In the genomic region with DNA sequence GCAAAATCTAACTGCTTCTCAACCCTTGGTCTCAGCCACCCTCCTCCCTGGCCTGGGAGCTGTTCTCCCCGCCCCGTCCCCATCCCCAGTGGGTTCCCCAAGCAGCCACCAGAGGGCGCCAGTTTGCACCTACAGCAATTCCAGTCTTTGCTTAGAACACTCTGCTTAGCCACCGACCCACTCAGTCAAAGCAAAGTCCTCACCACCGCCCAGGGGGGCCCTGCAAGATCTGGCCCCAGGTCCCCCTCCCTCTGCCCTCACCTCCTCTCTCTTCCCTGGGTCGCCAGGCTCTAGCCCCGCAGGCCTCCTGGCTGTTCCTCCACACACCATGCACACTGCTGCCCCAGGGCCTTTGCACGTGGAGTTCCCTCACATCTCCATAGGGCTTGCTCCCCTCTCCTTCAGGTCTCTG, we compare ENCODE assay signal across 8 cellular contexts. TPM values are rescaled to one million over a fixed set of nuclear protein-coding genes. Genes with fewer than 3 reads are reported as not detected.
DNase-seq lines count a peak whose midpoint lies in the region; ATAC-seq, FAIRE-seq and TF ChIP-seq lines count a peak whose summit lies in the region.

No MANE protein-coding gene starts in this region.

- H3K9me3 ChIP-seq in PC-3 (ENCODE audit: low read length): no peaks in the 10 kb centered on the region
- H3K9me3 ChIP-seq in pancreas: no peaks in the 10 kb centered on the region

- no peaks in the 10 kb centered on the region for H3K4me1 ChIP-seq in PC-3 (ENCODE audit: insufficient read depth, low read length)
- no peaks in the 10 kb centered on the region for H3K4me1 ChIP-seq in foreskin keratinocyte
- no peaks in the 10 kb centered on the region for H3K4me1 ChIP-seq in pancreas

- BruUV-seq in PC-3 (replicated peaks; lab: Mats Ljungman, UMichigan): no TSS peak

- no peak overlapping the region for H3K4me3 ChIP-seq in PC-3 (ENCODE audit: low read length)
- H3K4me3 ChIP-seq in pancreas: no peak overlapping the region

- peak; percentile 70 for ATAC-seq in PC-3
- peak; percentile 62 for ATAC-seq in foreskin keratinocyte
- ATAC-seq in pancreas: peak; percentile 74 to 87 (median 82)
- no peak for ATAC-seq in GM18519 (IDR thresholded peaks at IDR 0.05; ENCODE audit: low FRiP score, unreplicated experiment)

- CTCF ChIA-PET in HEK293T (lab: Yijun Ruan, JAX) (interaction anchor here (0.5 to 1.2 kb wide), 3 partner anchors 7 to 39 kb away, joined by 3 read pairs; no protein-coding TSS in a partner anchor), PC-3 (lab: Charles Lee) (no interaction called here)

- no peaks in the 10 kb centered on the region for H3F3A ChIP-seq in PC-3 (ENCODE audit: low read length, unreplicated experiment)

- H4K20me1 ChIP-seq in PC-3 (ENCODE audit: low read length): no peaks in the 10 kb centered on the region

- DNase-seq in CD1c-positive myeloid dendritic cell (ENCODE audit: extremely low spot score): peak; percentile 79
- peak; percentile 83 for DNase-seq in HEK293T (ENCODE audit: extremely low spot score)
- DNase-seq in PC-3: peak; percentile 67
- peak; percentile 63 for DNase-seq in activated T-helper 1 cell treated with Interleukin-2 at 50 U/mL for 16 hours (ENCODE audit: low read depth)
- no peak for DNase-seq in foreskin keratinocyte
- peak in 5 of 6 donors; percentile 56 to 92 (median 82) for DNase-seq in pancreas
- peak; percentile 65 for DNase-seq in urothelium cell line (ENCODE audit: low spot score)

- H3K79me2 ChIP-seq in PC-3 (ENCODE audit: low read length): no peaks in the 10 kb centered on the region

- POLR2A ChIA-PET in HEK293T (lab: Yijun Ruan, JAX): interaction anchor here (1.1 kb wide), 1 partner anchor 13 kb away, joined by 3 read pairs; a partner anchor contains a TSS
- POLR2A ChIA-PET in PC-3 (lab: Charles Lee; ENCODE audit: unreplicated experiment): interaction anchor here (0.6 kb wide), 1 partner anchor 233 kb away, joined by 3 read pairs; no protein-coding TSS in a partner anchor

- WGBS in pancreas, 2 donors: 41 to 45% methylated on average over 6 to 8 of the region's 8 CpGs

- FAIRE-seq in pancreas (lab: Jason Lieb, UNC) (no peak), urothelium cell line (lab: Jason Lieb, UNC) (no peak)

- H3K36me3 ChIP-seq in PC-3 (ENCODE audit: low read depth, low read length) (no peaks in the 10 kb centered on the region), pancreas (no peaks in the 10 kb centered on the region)

- peak; percentile 77 for TF ChIP-seq CTCF in PC-3 (conservative IDR thresholded peaks at IDR 0.05; ENCODE audit: low read depth, low read length)
- peak; percentile 81 for TF ChIP-seq CTCF in foreskin keratinocyte (conservative IDR thresholded peaks at IDR 0.05)
- peak; percentile 66 to 77 (median 74) for TF ChIP-seq CTCF in pancreas (IDR thresholded peaks at IDR 0.05)

- no peak overlapping the region for H3K4me2 ChIP-seq in PC-3 (ENCODE audit: low read length)

- H3K9me2 ChIP-seq in PC-3 (replicated peaks; ENCODE audit: low read length): no peaks in the 10 kb centered on the region

- H3K27ac ChIP-seq in PC-3 (ENCODE audit: low read length) (no peak overlapping the region), foreskin keratinocyte (no peak overlapping the region), pancreas (no peak overlapping the region)

- intact Hi-C loops in PC-3 (cut with micrococcal nuclease) (no loop called here), pancreas (cut with DNase I) (no loop called here)

- H2AFZ ChIP-seq in PC-3 (ENCODE audit: low read length): no peak overlapping the region

- H3K9ac ChIP-seq in PC-3 (ENCODE audit: low read length): no peak overlapping the region

- no peaks in the 10 kb centered on the region for H3K27me3 ChIP-seq in PC-3 (ENCODE audit: low read length)
- H3K27me3 ChIP-seq in foreskin keratinocyte: no peaks in the 10 kb centered on the region
- H3K27me3 ChIP-seq in pancreas: no peaks in the 10 kb centered on the region

TF ChIP-seq in HEK293T, 16 proteins besides CTCF, POLR2A, EP300 and RAD21:
- no peak for TF ChIP-seq SP1 (IDR thresholded peaks at IDR 0.05)
- TF ChIP-seq NFRKB (IDR thresholded peaks at IDR 0.05): no peak
- no peak for TF ChIP-seq SUZ12 (IDR thresholded peaks at IDR 0.05)
- peak; percentile 74; the same call in 1 of the 2 replicates for TF ChIP-seq FOXM1 (IDR thresholded peaks at IDR 0.05; ENCODE audit: borderline replicate concordance)
- TF ChIP-seq TARDBP (IDR thresholded peaks at IDR 0.05): no peak

RNA-seq across cellular contexts. Expression of a gene that starts 12.4 kb away (rescaled TPM):
- 1.3 and 7.1 TPM in 2 replicates for total RNA-seq in PC-3 (2014; rRNA removed)
- 2.6 and 2.8 TPM in 2 replicates for total RNA-seq in foreskin keratinocyte
- polyA plus RNA-seq in foreskin keratinocyte: 3.7 and 4.0 TPM in 2 replicates
- total RNA-seq in pancreas: 1 to 10 TPM; 3.3 to 7.3 (median 4.4) TPM
- 10 to 100 TPM in 1 of 2 donors, 1 to 10 TPM in 1; 8.0 to 11.2 TPM for polyA plus RNA-seq in pancreas

RNA-seq across cellular contexts. Expression of a gene that starts 12.8 kb away (rescaled TPM):
- not detected in 2 replicates for total RNA-seq in PC-3 (2014; rRNA removed)
- 0.11 TPM in 1 of 2 replicates, not detected in the other for total RNA-seq in foreskin keratinocyte
- not detected in 2 replicates for polyA plus RNA-seq in foreskin keratinocyte
- total RNA-seq in pancreas: 1 to 10 TPM in 1 of 6 donors, under 1 TPM in 3, not detected in 2; 0.19 to 1.1 (median 0.25) TPM
- polyA plus RNA-seq in pancreas: 10 to 100 TPM in 1 of 2 donors, under 1 TPM in 1; 0.91 to 16.4 TPM

RNA-seq across cellular contexts. Expression of a gene that starts 26.0 kb away (rescaled TPM):
- total RNA-seq in PC-3 (2014; rRNA removed) (31.9 and 38.1 TPM in 2 replicates), foreskin keratinocyte (191 and 218 TPM in 2 replicates), pancreas (10 to 100 TPM in 2 of 6 donors, 1 to 10 TPM in 4; 2.5 to 14.9 (median 6.4) TPM)
- polyA plus RNA-seq in foreskin keratinocyte (337 and 424 TPM in 2 replicates), pancreas (10 to 100 TPM; 17.6 to 23.8 TPM)

RNA-seq across cellular contexts. Expression of a gene that starts 40.0 kb away (rescaled TPM):
- total RNA-seq in PC-3 (2014; rRNA removed) (90.2 and 101 TPM in 2 replicates), foreskin keratinocyte (113 and 128 TPM in 2 replicates), pancreas (10 to 100 TPM; 58.7 to 99.0 (median 77.0) TPM)
- polyA plus RNA-seq in foreskin keratinocyte (213 and 216 TPM in 2 replicates), pancreas (100 to 1,000 TPM in 1 of 2 donors, 10 to 100 TPM in 1; 85.4 to 113 TPM)

RNA-seq across cellular contexts. Expression of a gene that starts 42.1 kb away (rescaled TPM):
- total RNA-seq in PC-3 (2014; rRNA removed): 0.51 and 1.0 TPM in 2 replicates
- 0.25 and 0.37 TPM in 2 replicates for total RNA-seq in foreskin keratinocyte
- polyA plus RNA-seq in foreskin keratinocyte: 0.26 and 0.41 TPM in 2 replicates
- total RNA-seq in pancreas: under 1 TPM in 5 of 6 donors, not detected in 1; 0.04 to 0.66 (median 0.26) TPM
- under 1 TPM; 0.19 TPM for polyA plus RNA-seq in pancreas

Comparison
In these comparisons a context has a peak if more than half of its experiments do, and no peak if none do; other contexts are left out.
1. DNase-seq: peak in CD1c-positive myeloid dendritic cell (single experiment), HEK293T (single experiment), PC-3 (single experiment), activated T-helper 1 cell treated with Interleukin-2 at 50 U/mL for 16 hours (single experiment), pancreas (5 of 6) and urothelium cell line (single experiment); none in foreskin keratinocyte (0 of 2).
2. Peak in every context shown above with its lines, with median percentiles within 50 percentile points of each other: CTCF ChIP-seq.